Comparison of ENCODE assay signal across 24 cellular contexts in genomic region chr4:121411151-121411744, GRCh38. TPM values are rescaled to one million over a fixed set of nuclear protein-coding genes. Genes with fewer than 3 reads are reported as not detected.
DNase-seq lines count a peak whose midpoint lies in the region; ATAC-seq, FAIRE-seq and TF ChIP-seq lines count a peak whose summit lies in the region.
"Had no signal": no experiment of that assay in that cellular context is flagged by ENCODE, and none has a peak within 500 bp of the region (broad histone marks: within the 10 kb centered on the region; RNA-seq: fewer than 3 reads in every experiment).

No MANE protein-coding gene starts in this region.

- WGBS in HepG2 (ENCODE audit: low lambda C conversion rate): 0% methylated on average over 1 of the region's 2 CpGs
- 33% methylated on average over 1 of the region's 2 CpGs for WGBS in right lobe of liver (ENCODE audit: insufficient coverage, low coverage, low lambda C conversion rate, missing lambda C conversion rate)
- 0% methylated on average over 2 of the region's 2 CpGs for WGBS in K562 (ENCODE audit: insufficient coverage, low coverage, missing lambda C conversion rate)
- WGBS in small intestine, 3 donors: 5 to 34% (median 23%) methylated on average over 2 of the region's 2 CpGs

- no peak for TF ChIP-seq CTCF in HepG2 (CRISPR knock-in tag; IDR thresholded peaks at IDR 0.05)
- TF ChIP-seq CTCF in right lobe of liver (IDR thresholded peaks at IDR 0.05): no peak
- TF ChIP-seq CTCF in K562 (IDR thresholded peaks at IDR 0.05 in 2 of 3, conservative IDR thresholded peaks at IDR 0.05 in 1 of 3; ENCODE audit: insufficient read depth in 2 of 3, low read depth in 1 of 3, low read length in 3 of 3): no peak

- DNase-seq in HepG2 (ENCODE audit: low spot score) (no peak), right lobe of liver (no peak), K562 (ENCODE audit: extremely low read depth in 1 of 4, low spot score in 3 of 4) (no peak), small intestine (peak; percentile 1), NCI-H2029 (lab: John Stamatoyannopoulos, UW) (no peak)
- DNase-seq: 8988T; BE2C; CD4-positive, alpha-beta T cell; DMS79 treated with DMSO at 0.1 percent for 48 hours; Karpas-422; NCI-H1105; NCI-H1694 treated with DMSO at 0.1 percent for 48 hours; NCI-H226; NCI-H526; NK-92 treated with Interleukin-12 subunit alpha and Interleukin-12 subunit beta, amount 100 ng/mL, for 24 hours; OCI-M1; RPMI8226; SIG-M5 had no signal

- no peaks in the 10 kb centered on the region for H3K9me3 ChIP-seq in HepG2 (ENCODE audit: low read length)
- H3K9me3 ChIP-seq in right lobe of liver: no peaks in the 10 kb centered on the region
- no peaks in the 10 kb centered on the region for H3K9me3 ChIP-seq in K562 (replicated peaks; ENCODE audit: control insufficient read depth, insufficient read depth, low read depth, low read length)
- no peaks in the 10 kb centered on the region for H3K9me3 ChIP-seq in iPS-15b (ENCODE audit: control insufficient read depth, insufficient read depth, low read length)
- H3K9me3 ChIP-seq in small intestine (ENCODE audit: control insufficient read depth, low read depth): no peaks in the 10 kb centered on the region
- H3K9me3 ChIP-seq: BE2C had no signal

- ATAC-seq in HepG2: no peak
- ATAC-seq in right lobe of liver: no peak
- ATAC-seq in K562: no peak
- no peak for ATAC-seq in HG03097 (IDR thresholded peaks at IDR 0.05; ENCODE audit: low FRiP score, unreplicated experiment)
- ATAC-seq in GM19023 (IDR thresholded peaks at IDR 0.05; ENCODE audit: unreplicated experiment): no peak
- ATAC-seq: GM12878 had no signal

- CTCF ChIA-PET in HepG2 (lab: Yijun Ruan, JAX; ENCODE audit: low intra/inter-chr PET ratio, low total read pairs): no interaction called here
- CTCF ChIA-PET in K562 (lab: Yijun Ruan, JAX; ENCODE audit: low intra/inter-chr PET ratio): no interaction called here

- H4K20me1 ChIP-seq in HepG2 (ENCODE audit: insufficient read depth, low read length) (no peaks in the 10 kb centered on the region), K562 (replicated peaks; ENCODE audit: control insufficient read depth, insufficient read depth, low read length) (no peaks in the 10 kb centered on the region)

- in situ Hi-C loops in HepG2 (cut with HindIII; ENCODE audit: extremely low pct_ligation_motif_present, low pct_unique_long_range_greater_than_20kb) (no loop called here), K562 (cut with MboI) (no loop called here)

- H3K4me3 ChIP-seq in HepG2 (replicated peaks in 1 of 3; ENCODE audit: insufficient read depth in 1 of 3, low read depth in 2 of 3, low read length in 3 of 3): no peak overlapping the region
- no peak overlapping the region for H3K4me3 ChIP-seq in right lobe of liver
- H3K4me3 ChIP-seq in K562: no peak overlapping the region
- peak overlapping the region; percentile 5 for H3K4me3 ChIP-seq in iPS-15b (ENCODE audit: low read depth, low read length)
- H3K4me3 ChIP-seq in small intestine (ENCODE audit: low read depth in 1 of 2, low read length in 2 of 2): no peak overlapping the region
- H3K4me3 ChIP-seq: GM12878 had no signal

- no peak for TF ChIP-seq EP300 in HepG2 (IDR thresholded peaks at IDR 0.05; ENCODE audit: low read depth in 2 of 2, low read length in 2 of 2)
- TF ChIP-seq EP300 in HepG2 (CRISPR knock-in tag; IDR thresholded peaks at IDR 0.05; ENCODE audit: borderline replicate concordance): no peak
- TF ChIP-seq EP300 in K562 (IDR thresholded peaks at IDR 0.05; ENCODE audit: low read length): no peak

- no TSS peak for BruUV-seq in HepG2 (replicated peaks; lab: Mats Ljungman, UMichigan)
- BruUV-seq in K562 (replicated peaks; lab: Mats Ljungman, UMichigan): no TSS peak

- H3K9ac ChIP-seq in HepG2 (ENCODE audit: insufficient read depth, low read depth, low read length) (no peak overlapping the region), K562 (ENCODE audit: insufficient read depth in 1 of 2, low read depth in 2 of 2, low read length in 2 of 2) (no peak overlapping the region), iPS-15b (ENCODE audit: low read depth, low read length) (no peak overlapping the region)

- H3K9me1 ChIP-seq in K562 (ENCODE audit: control insufficient read depth, insufficient read depth, low read length): no peaks in the 10 kb centered on the region

- FAIRE-seq in HepG2 (lab: Jason Lieb, UNC) (no peak), K562 (lab: Jason Lieb, UNC) (no peak), small intestine (lab: Jason Lieb, UNC) (no peak)
- FAIRE-seq: G401.6, GM12878, H54 had no signal

- no peaks in the 10 kb centered on the region for H3K27me3 ChIP-seq in HepG2 (ENCODE audit: control insufficient read depth in 1 of 2, insufficient read depth in 2 of 2, low read length in 2 of 2)
- H3K27me3 ChIP-seq in right lobe of liver: no peaks in the 10 kb centered on the region
- H3K27me3 ChIP-seq in K562 (ENCODE audit: control insufficient read depth in 2 of 2, insufficient read depth in 2 of 2, low read length in 2 of 2): no peaks in the 10 kb centered on the region
- peaks cover 10% of the 10 kb centered on the region for H3K27me3 ChIP-seq in iPS-15b (ENCODE audit: control insufficient read depth, insufficient read depth, low read length)
- H3K27me3 ChIP-seq in small intestine (ENCODE audit: control insufficient read depth in 2 of 2, insufficient read depth in 2 of 2, low read length in 2 of 2): no peaks in the 10 kb centered on the region
- H3K27me3 ChIP-seq: BE2C had no signal

- intact Hi-C loops in HepG2 (cut with micrococcal nuclease; ENCODE audit: unreplicated experiment): no loop called here
- intact Hi-C loops in right lobe of liver (cut with DNase I): no loop called here
- intact Hi-C loops in K562 (cut with micrococcal nuclease): no loop called here

- H2AFZ ChIP-seq in HepG2 (ENCODE audit: low read length): no peak overlapping the region
- H2AFZ ChIP-seq in K562 (ENCODE audit: low read depth, low read length): no peak overlapping the region

- TF ChIP-seq RAD21 in HepG2 (CRISPR knock-in tag; IDR thresholded peaks at IDR 0.05): no peak
- no peak for TF ChIP-seq RAD21 in K562 (CRISPR knock-in tag; conservative IDR thresholded peaks at IDR 0.05 in 1 of 2, IDR thresholded peaks at IDR 0.05 in 1 of 2)

- H3K4me2 ChIP-seq in HepG2 (ENCODE audit: low read depth, low read length): no peak overlapping the region
- H3K4me2 ChIP-seq in K562 (ENCODE audit: insufficient read depth, low read length): no peak overlapping the region

- H3K79me2 ChIP-seq in HepG2 (ENCODE audit: insufficient read depth, low read length) (no peaks in the 10 kb centered on the region), K562 (ENCODE audit: control insufficient read depth, insufficient read depth, low read length) (no peaks in the 10 kb centered on the region)

- no peak overlapping the region for H3K27ac ChIP-seq in HepG2 (ENCODE audit: extremely low read length, insufficient read depth, low read length)
- no peak overlapping the region for H3K27ac ChIP-seq in right lobe of liver
- no peak overlapping the region for H3K27ac ChIP-seq in K562 (ENCODE audit: extremely low read depth, low read depth, low read length)
- H3K27ac ChIP-seq in small intestine (ENCODE audit: low read depth in 1 of 2, low read length in 1 of 2): no peak overlapping the region

- POLR2A ChIA-PET in HepG2 (lab: Yijun Ruan, JAX): no interaction called here
- POLR2A ChIA-PET in K562 (lab: Yijun Ruan, JAX): interaction anchor here (0.6 to 0.9 kb wide), 2 partner anchors 15 to 92 kb away, joined by 3 to 4 read pairs; no protein-coding TSS in a partner anchor

- TF ChIP-seq POLR2A in HepG2 (IDR thresholded peaks at IDR 0.05; ENCODE audit: insufficient read depth in 1 of 2, low read depth in 2 of 2, low read length in 2 of 2) (no peak), right lobe of liver (IDR thresholded peaks at IDR 0.05) (no peak), K562 (conservative IDR thresholded peaks at IDR 0.05) (no peak)

- no peaks in the 10 kb centered on the region for H3K4me1 ChIP-seq in HepG2 (ENCODE audit: insufficient read depth, low read length)
- H3K4me1 ChIP-seq in right lobe of liver: no peaks in the 10 kb centered on the region
- no peaks in the 10 kb centered on the region for H3K4me1 ChIP-seq in K562 (replicated peaks in 1 of 2; ENCODE audit: control insufficient read depth in 2 of 2, insufficient read depth in 2 of 2, low read length in 2 of 2)
- peaks cover 18% of the 10 kb centered on the region for H3K4me1 ChIP-seq in iPS-15b (ENCODE audit: control insufficient read depth, insufficient read depth, low read length)
- no peaks in the 10 kb centered on the region for H3K4me1 ChIP-seq in small intestine (ENCODE audit: control insufficient read depth in 2 of 2, insufficient read depth in 1 of 2, low read depth in 1 of 2, low read length in 1 of 2)
- H3K4me1 ChIP-seq: BE2C had no signal

- H3K36me3 ChIP-seq in HepG2 (replicated peaks in 1 of 2; ENCODE audit: control insufficient read depth in 1 of 2, insufficient read depth in 2 of 2, low read length in 2 of 2) (no peaks in the 10 kb centered on the region), right lobe of liver (no peaks in the 10 kb centered on the region), K562 (ENCODE audit: control insufficient read depth, insufficient read depth, low read length) (no peaks in the 10 kb centered on the region), iPS-15b (ENCODE audit: control insufficient read depth, insufficient read depth, low read length) (no peaks in the 10 kb centered on the region), small intestine (ENCODE audit: control insufficient read depth in 2 of 2, insufficient read depth in 2 of 2, low read length in 2 of 2) (no peaks in the 10 kb centered on the region)
- H3K36me3 ChIP-seq: BE2C had no signal

RNA-seq across cellular contexts. Expression of gene QRFPR, which starts 30.4 kb away (rescaled TPM):
- total RNA-seq in HepG2 (2016; rRNA removed; fragmentation: Illumina TruSeq; extraction: Trizol): not detected in 2 replicates
- not detected in 2 replicates for total RNA-seq in HepG2 (2016; cell fraction: cytosol; rRNA removed; fragmentation: Illumina TruSeq; extraction: Trizol; ENCODE audit: low read depth)
- not detected in 2 replicates for total RNA-seq in HepG2 (2016; cell fraction: insoluble cytoplasmic fraction; rRNA removed; fragmentation: Illumina TruSeq; extraction: Trizol)
- not detected in 2 replicates for total RNA-seq in HepG2 (2016; cell fraction: membrane; rRNA removed; fragmentation: Illumina TruSeq; extraction: Trizol)
- not detected in 2 replicates for total RNA-seq in HepG2 (2016; cell fraction: nucleus; rRNA removed; fragmentation: Illumina TruSeq; extraction: Trizol)
- polyA plus RNA-seq in HepG2 (2011; rRNA removed): not detected in 2 replicates
- polyA plus RNA-seq in HepG2 (2011; cell fraction: cytosol; rRNA removed): not detected in 2 replicates
- not detected in 2 replicates for polyA plus RNA-seq in HepG2 (2011; cell fraction: nucleus; rRNA removed)
- not detected in 2 replicates for polyA plus RNA-seq in HepG2 (2012)
- not detected in 2 replicates for polyA plus RNA-seq in HepG2 (2016; cell fraction: cytosol; fragmentation: Illumina TruSeq; extraction: Trizol; ENCODE audit: low read depth)
- polyA plus RNA-seq in HepG2 (2016; cell fraction: insoluble cytoplasmic fraction; fragmentation: Illumina TruSeq; extraction: Trizol; ENCODE audit: low read depth): not detected in 2 replicates
- not detected in 2 replicates for polyA plus RNA-seq in HepG2 (2016; cell fraction: membrane; fragmentation: Illumina TruSeq; extraction: Trizol; ENCODE audit: low read depth)
- not detected in 2 replicates for polyA plus RNA-seq in HepG2 (2016; cell fraction: nucleus; fragmentation: Illumina TruSeq; extraction: Trizol; ENCODE audit: insufficient read depth, low read depth)
- polyA minus RNA-seq in HepG2 (2011; rRNA and poly(A)+ RNA removed; ENCODE audit: low replicate concordance): not detected in 2 replicates
- polyA minus RNA-seq in HepG2 (2011; cell fraction: cytosol; rRNA and poly(A)+ RNA removed): not detected in 2 replicates
- polyA minus RNA-seq in HepG2 (2011; cell fraction: nucleus; rRNA and poly(A)+ RNA removed): not detected in 2 replicates
- total RNA-seq in right lobe of liver: not detected
- not detected in 2 replicates for total RNA-seq in K562 (2011; cell fraction: chromatin; rRNA removed; ENCODE audit: low replicate concordance)
- total RNA-seq in K562 (2011; cell fraction: nucleolus; rRNA removed): not detected in 2 replicates
- total RNA-seq in K562 (2011; cell fraction: nucleoplasm; rRNA removed): not detected in 2 replicates
- not detected in 2 replicates for total RNA-seq in K562 (2014; rRNA removed)
- total RNA-seq in K562 (2014; rRNA removed; fragmentation: Illumina TruSeq; extraction: Trizol): not detected in 2 replicates
- not detected in 2 replicates for total RNA-seq in K562 (2015; rRNA removed; fragmentation: Illumina TruSeq; extraction: Trizol)
- total RNA-seq in K562 (2021): not detected in 2 replicates
- polyA plus RNA-seq in K562 (2011; rRNA removed): not detected in 2 replicates
- polyA plus RNA-seq in K562 (2011; cell fraction: cytosol; rRNA removed): 0.13 TPM in 1 of 2 replicates, not detected in the other
- 0.07 TPM in 1 of 2 replicates, not detected in the other for polyA plus RNA-seq in K562 (2011; cell fraction: nucleus; rRNA removed)
- polyA plus RNA-seq in K562 (2012): not detected in 2 replicates
- polyA plus RNA-seq in K562 (2014; fragmentation: Illumina TruSeq; extraction: Trizol): not detected in 2 replicates
- polyA plus RNA-seq in K562 (2014; fragmentation: Nextera tagmentation; extraction: Ambion mirVana): not detected
- polyA plus RNA-seq in K562 (2014; rRNA removed): not detected in 2 replicates
- not detected in 2 replicates for polyA minus RNA-seq in K562 (2011; rRNA and poly(A)+ RNA removed)
- not detected in 2 replicates for polyA minus RNA-seq in K562 (2011; cell fraction: cytosol; rRNA and poly(A)+ RNA removed)
- polyA minus RNA-seq in K562 (2011; cell fraction: nucleus; rRNA and poly(A)+ RNA removed): not detected in 2 replicates
- polyA plus RNA-seq in small intestine: under 1 TPM in 1 of 3 donors, not detected in 2; 0.03 TPM
- total RNA-seq: CD4-positive, alpha-beta T cell; GM12878 had no signal
- polyA plus RNA-seq: GM12878 had no signal

Comparison
In these comparisons a context has a peak if more than half of its experiments do, and no peak if none do; other contexts are left out.
1. Of the 241 proteins assayed by ChIP-seq in both HepG2 and K562: peak only in HepG2: none; only in K562: ZFP36; in both: none; in neither: 239; mixed calls (peak in some experiments, not most) for 1.